ENCODE assay signal across 8 cellular contexts in the genomic region with DNA sequence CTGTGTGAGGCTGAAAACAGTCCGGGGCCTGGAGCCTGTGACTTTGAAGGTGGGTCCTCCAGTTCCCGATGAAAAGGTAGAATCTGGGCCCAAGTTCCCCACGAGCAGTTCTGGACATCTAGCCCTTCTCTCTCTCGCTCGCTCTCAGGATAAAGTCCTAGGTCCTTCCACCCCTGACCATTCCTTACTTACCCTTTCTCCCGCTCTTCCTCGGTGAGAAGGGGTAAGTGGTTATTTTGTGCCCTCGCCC. TPM values are rescaled to one million over a fixed set of nuclear protein-coding genes. Genes with fewer than 3 reads are reported as not detected.
DNase-seq lines count a peak whose midpoint lies in the region; ATAC-seq and TF ChIP-seq lines count a peak whose summit lies in the region.

No MANE protein-coding gene starts in this region.

- in situ Hi-C loops in GM23248 (cut with MboI): no loop called here

- H3K4me2 ChIP-seq in GM23248 (ENCODE audit: unreplicated experiment): peak overlapping the region; percentile 73

- no peaks in the 10 kb centered on the region for H3K36me3 ChIP-seq in GM23248 (ENCODE audit: low read depth)

- peak overlapping the region; percentile 95 for H2AFZ ChIP-seq in GM23248

- H3K9ac ChIP-seq in GM23248: peak overlapping the region; percentile 79

- H3K79me2 ChIP-seq in GM23248 (ENCODE audit: insufficient read depth): no peaks in the 10 kb centered on the region

- ATAC-seq in SK-N-SH treated with all-trans-retinoic acid at 6 μM for 48 hours (peak; percentile 22), sciatic nerve (peak; percentile 13), GM19463 (IDR thresholded peaks at IDR 0.05; ENCODE audit: unreplicated experiment) (no peak), GM21737 (IDR thresholded peaks at IDR 0.05; ENCODE audit: unreplicated experiment) (no peak)

- H3K27ac ChIP-seq in GM23248: no peak overlapping the region

- H3F3A ChIP-seq in GM23248 (ENCODE audit: insufficient read depth): no peaks in the 10 kb centered on the region

- DNase-seq in GM23248 (peak; percentile 22), fibroblast of pulmonary artery (ENCODE audit: low read depth) (no peak), sciatic nerve (ENCODE audit: low spot score) (no peak), COR-L47 (lab: John Stamatoyannopoulos, UW) (no peak), mesenteric fat pad (ENCODE audit: low spot score) (no peak)

- peaks cover 6% of the 10 kb centered on the region; the same call in 1 of the 2 replicates for H3K4me1 ChIP-seq in GM23248 (ENCODE audit: insufficient read depth)

- H3K27me3 ChIP-seq in GM23248 (replicated peaks; ENCODE audit: insufficient read depth): no peaks in the 10 kb centered on the region

- H3K9me3 ChIP-seq in GM23248 (ENCODE audit: low read depth): no peaks in the 10 kb centered on the region

- H4K20me1 ChIP-seq in GM23248 (ENCODE audit: insufficient read depth): no peaks in the 10 kb centered on the region

- 8% methylated on average over 8 of the region's 8 CpGs for WGBS in GM23248 (ENCODE audit: low coverage in 1 of 2, low lambda C conversion rate in 2 of 2, missing lambda C conversion rate in 2 of 2), 2 experiments

- no peaks in the 10 kb centered on the region for H3K9me2 ChIP-seq in GM23248 (ENCODE audit: insufficient read depth)

- intact Hi-C loops in sciatic nerve (cut with DNase I): no loop called here

- peak overlapping the region; percentile 83 for H3K4me3 ChIP-seq in GM23248
- peak overlapping the region; percentile 70 for H3K4me3 ChIP-seq in fibroblast of pulmonary artery (replicated peaks; ENCODE audit: low read depth, low read length)

- TF ChIP-seq CTCF in fibroblast of pulmonary artery (IDR thresholded peaks at IDR 0.05; ENCODE audit: low read length, missing control alignments): no peak

TF ChIP-seq in SK-N-SH treated with all-trans-retinoic acid at 6 μM for 48 hours, 23 proteins besides CTCF, POLR2A, EP300 and RAD21:
- TF ChIP-seq ZNF8 (CRISPR knock-in tag; IDR thresholded peaks at IDR 0.05): no peak
- no peak for TF ChIP-seq TOX (CRISPR knock-in tag; IDR thresholded peaks at IDR 0.05; ENCODE audit: borderline replicate concordance)
- TF ChIP-seq CREB5 (CRISPR knock-in tag; IDR thresholded peaks at IDR 0.05; ENCODE audit: low read depth): no peak
- no peak for TF ChIP-seq ZNF565 (CRISPR knock-in tag; conservative IDR thresholded peaks at IDR 0.05; ENCODE audit: low read depth)
- no peak for TF ChIP-seq RARB (CRISPR knock-in tag; IDR thresholded peaks at IDR 0.05)
- TF ChIP-seq BACH2 (CRISPR knock-in tag; IDR thresholded peaks at IDR 0.05; ENCODE audit: borderline replicate concordance): no peak
- TF ChIP-seq TCF4 (CRISPR knock-in tag; IDR thresholded peaks at IDR 0.05; ENCODE audit: borderline replicate concordance): no peak
- TF ChIP-seq ZC3H10 (CRISPR knock-in tag; IDR thresholded peaks at IDR 0.05): no peak
- no peak for TF ChIP-seq OSR1 (CRISPR knock-in tag; IDR thresholded peaks at IDR 0.05)
- no peak for TF ChIP-seq ZNF70 (CRISPR knock-in tag; IDR thresholded peaks at IDR 0.05)
- TF ChIP-seq, protein P1, sequence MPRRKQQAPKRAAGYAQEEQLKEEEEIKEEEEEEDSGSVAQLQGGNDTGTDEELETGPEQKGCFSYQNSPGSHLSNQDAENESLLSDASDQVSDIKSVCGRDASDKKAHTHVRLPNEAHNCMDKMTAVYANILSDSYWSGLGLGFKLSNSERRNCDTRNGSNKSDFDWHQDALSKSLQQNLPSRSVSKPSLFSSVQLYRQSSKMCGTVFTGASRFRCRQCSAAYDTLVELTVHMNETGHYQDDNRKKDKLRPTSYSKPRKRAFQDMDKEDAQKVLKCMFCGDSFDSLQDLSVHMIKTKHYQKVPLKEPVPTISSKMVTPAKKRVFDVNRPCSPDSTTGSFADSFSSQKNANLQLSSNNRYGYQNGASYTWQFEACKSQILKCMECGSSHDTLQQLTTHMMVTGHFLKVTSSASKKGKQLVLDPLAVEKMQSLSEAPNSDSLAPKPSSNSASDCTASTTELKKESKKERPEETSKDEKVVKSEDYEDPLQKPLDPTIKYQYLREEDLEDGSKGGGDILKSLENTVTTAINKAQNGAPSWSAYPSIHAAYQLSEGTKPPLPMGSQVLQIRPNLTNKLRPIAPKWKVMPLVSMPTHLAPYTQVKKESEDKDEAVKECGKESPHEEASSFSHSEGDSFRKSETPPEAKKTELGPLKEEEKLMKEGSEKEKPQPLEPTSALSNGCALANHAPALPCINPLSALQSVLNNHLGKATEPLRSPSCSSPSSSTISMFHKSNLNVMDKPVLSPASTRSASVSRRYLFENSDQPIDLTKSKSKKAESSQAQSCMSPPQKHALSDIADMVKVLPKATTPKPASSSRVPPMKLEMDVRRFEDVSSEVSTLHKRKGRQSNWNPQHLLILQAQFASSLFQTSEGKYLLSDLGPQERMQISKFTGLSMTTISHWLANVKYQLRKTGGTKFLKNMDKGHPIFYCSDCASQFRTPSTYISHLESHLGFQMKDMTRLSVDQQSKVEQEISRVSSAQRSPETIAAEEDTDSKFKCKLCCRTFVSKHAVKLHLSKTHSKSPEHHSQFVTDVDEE (CRISPR knock-in tag; IDR thresholded peaks at IDR 0.05): no peak
- TF ChIP-seq, protein P2, sequence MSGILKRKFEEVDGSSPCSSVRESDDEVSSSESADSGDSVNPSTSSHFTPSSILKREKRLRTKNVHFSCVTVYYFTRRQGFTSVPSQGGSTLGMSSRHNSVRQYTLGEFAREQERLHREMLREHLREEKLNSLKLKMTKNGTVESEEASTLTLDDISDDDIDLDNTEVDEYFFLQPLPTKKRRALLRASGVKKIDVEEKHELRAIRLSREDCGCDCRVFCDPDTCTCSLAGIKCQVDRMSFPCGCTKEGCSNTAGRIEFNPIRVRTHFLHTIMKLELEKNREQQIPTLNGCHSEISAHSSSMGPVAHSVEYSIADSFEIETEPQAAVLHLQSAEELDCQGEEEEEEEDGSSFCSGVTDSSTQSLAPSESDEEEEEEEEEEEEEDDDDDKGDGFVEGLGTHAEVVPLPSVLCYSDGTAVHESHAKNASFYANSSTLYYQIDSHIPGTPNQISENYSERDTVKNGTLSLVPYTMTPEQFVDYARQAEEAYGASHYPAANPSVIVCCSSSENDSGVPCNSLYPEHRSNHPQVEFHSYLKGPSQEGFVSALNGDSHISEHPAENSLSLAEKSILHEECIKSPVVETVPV (CRISPR knock-in tag; IDR thresholded peaks at IDR 0.05): no peak
- no peak for TF ChIP-seq PPARA (CRISPR knock-in tag; IDR thresholded peaks at IDR 0.05; ENCODE audit: borderline replicate concordance)
- TF ChIP-seq ARNTL (CRISPR knock-in tag; IDR thresholded peaks at IDR 0.05; ENCODE audit: borderline replicate concordance, low read depth): no peak
- no peak for TF ChIP-seq ISL1 (CRISPR knock-in tag; IDR thresholded peaks at IDR 0.05)
- no peak for TF ChIP-seq SNAI2 (CRISPR knock-in tag; IDR thresholded peaks at IDR 0.05)
- TF ChIP-seq, protein P3, sequence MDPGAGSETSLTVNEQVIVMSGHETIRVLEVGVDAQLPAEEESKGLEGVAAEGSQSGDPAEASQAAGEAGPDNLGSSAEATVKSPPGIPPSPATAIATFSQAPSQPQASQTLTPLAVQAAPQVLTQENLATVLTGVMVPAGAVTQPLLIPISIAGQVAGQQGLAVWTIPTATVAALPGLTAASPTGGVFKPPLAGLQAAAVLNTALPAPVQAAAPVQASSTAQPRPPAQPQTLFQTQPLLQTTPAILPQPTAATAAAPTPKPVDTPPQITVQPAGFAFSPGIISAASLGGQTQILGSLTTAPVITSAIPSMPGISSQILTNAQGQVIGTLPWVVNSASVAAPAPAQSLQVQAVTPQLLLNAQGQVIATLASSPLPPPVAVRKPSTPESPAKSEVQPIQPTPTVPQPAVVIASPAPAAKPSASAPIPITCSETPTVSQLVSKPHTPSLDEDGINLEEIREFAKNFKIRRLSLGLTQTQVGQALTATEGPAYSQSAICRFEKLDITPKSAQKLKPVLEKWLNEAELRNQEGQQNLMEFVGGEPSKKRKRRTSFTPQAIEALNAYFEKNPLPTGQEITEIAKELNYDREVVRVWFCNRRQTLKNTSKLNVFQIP (CRISPR knock-in tag; IDR thresholded peaks at IDR 0.05; ENCODE audit: borderline replicate concordance, low read depth): no peak
- TF ChIP-seq ZFP3 (CRISPR knock-in tag; IDR thresholded peaks at IDR 0.05): no peak
- TF ChIP-seq ZFP30 (CRISPR knock-in tag; IDR thresholded peaks at IDR 0.05): no peak

RNA-seq across cellular contexts. Expression of gene IMMP2L, which starts 0.7 kb away (rescaled TPM):
- 3.9 and 10.4 TPM in 2 replicates for total RNA-seq in GM23248 (2014; rRNA removed; shearing (Covaris generic))
- 10.1 and 12.7 TPM in 2 replicates for polyA plus RNA-seq in GM23248 (2016; fragmentation: Nextera tagmentation; extraction: Ambion mirVana)
- 33.6 TPM for total RNA-seq in sciatic nerve
- total RNA-seq in mesenteric fat pad: 35.5 TPM

Comparison
In these comparisons a context has a peak if more than half of its experiments do, and no peak if none do; other contexts are left out.
1. ATAC-seq: peak in SK-N-SH treated with all-trans-retinoic acid at 6 μM for 48 hours (single experiment) and sciatic nerve (single experiment); none in GM19463 (single experiment) and GM21737 (single experiment).